In genomic region chr19:2053601-2054389, GRCh38 we compare ENCODE assay signal across 9 cellular contexts. TPM values are rescaled to one million over a fixed set of nuclear protein-coding genes. Genes with fewer than 3 reads are reported as not detected.
A peak's percentile ranks its signal among the peaks of the same experiment; 100 is the strongest.
DNase-seq lines count a peak whose midpoint lies in the region; ATAC-seq and TF ChIP-seq lines count a peak whose summit lies in the region.
"Had no signal": no experiment of that assay in that cellular context is flagged by ENCODE, and none has a peak within 500 bp of the region (broad histone marks: within the 10 kb centered on the region; RNA-seq: fewer than 3 reads in every experiment).

No MANE protein-coding gene starts in this region.

- H4K20me1 ChIP-seq in hepatocyte (ENCODE audit: insufficient read depth, poor library complexity, severe bottlenecking) = peaks cover 19% of the 10 kb centered on the region

- POLR2A ChIA-PET in activated CD8-positive, alpha-beta T cell treated with anti-CD3 and anti-CD28 coated beads for 36 hours (lab: Charles Lee) = interaction anchor here (1.0 to 3.3 kb wide), 4 partner anchors 12 to 37 kb away, joined by 4 to 58 read pairs (median 4); no protein-coding TSS in a partner anchor

- H3K9me2 ChIP-seq in hepatocyte (replicated peaks; ENCODE audit: insufficient read depth) = no peaks in the 10 kb centered on the region

- H3K36me3 Mint-ChIP-seq in activated CD8-positive, alpha-beta T cell treated with anti-CD3 and anti-CD28 coated beads for 36 hours (ENCODE audit: low read depth) = peaks cover 10% of the 10 kb centered on the region
- peaks cover 7 to 17% of the 10 kb centered on the region in 2 donors for H3K36me3 Mint-ChIP-seq in stimulated activated naive B cell treated with anti-CD40 and anti-IgM and Interleukin-4, amounts not matched to agents 10 μg/mL and 1 μg/mL and 100 μg/mL, for 72 hours

- peaks cover 58% of the 10 kb centered on the region for H3K4me1 Mint-ChIP-seq in activated CD8-positive, alpha-beta T cell treated with anti-CD3 and anti-CD28 coated beads for 36 hours (ENCODE audit: low read depth)
- H3K4me1 Mint-ChIP-seq in stimulated activated naive B cell treated with anti-CD40 and anti-IgM and Interleukin-4, amounts not matched to agents 10 μg/mL and 1 μg/mL and 100 μg/mL, for 72 hours = peaks cover 40 to 81% of the 10 kb centered on the region in 2 donors

- no peaks in the 10 kb centered on the region for H3K9me3 Mint-ChIP-seq in activated CD8-positive, alpha-beta T cell treated with anti-CD3 and anti-CD28 coated beads for 36 hours
- no peaks in the 10 kb centered on the region for H3K9me3 Mint-ChIP-seq in stimulated activated naive B cell treated with anti-CD40 and anti-IgM and Interleukin-4, amounts not matched to agents 10 μg/mL and 1 μg/mL and 100 μg/mL, for 72 hours

- no peak overlapping the region for H3K27ac ChIP-seq in hepatocyte

- CTCF ChIA-PET in activated CD8-positive, alpha-beta T cell treated with anti-CD3 and anti-CD28 coated beads for 36 hours (lab: Charles Lee) = interaction anchor here (3.1 kb wide), 1 partner anchor 16 kb away, joined by 18 read pairs; no protein-coding TSS in a partner anchor

- H3K27me3 ChIP-seq in hepatocyte = no peaks in the 10 kb centered on the region

- H3K4me3 ChIP-seq in hepatocyte = no peak overlapping the region

- WGBS in hepatocyte (ENCODE audit: low lambda C conversion rate, missing lambda C conversion rate) = 89% methylated on average over 24 of the region's 24 CpGs

- peaks cover 27% of the 10 kb centered on the region for H3K4me1 ChIP-seq in hepatocyte (ENCODE audit: insufficient read depth)

- ATAC-seq in activated CD8-positive, alpha-beta T cell treated with anti-CD3 and anti-CD28 coated beads for 36 hours = no peak
- no peak for ATAC-seq in stimulated activated naive B cell treated with anti-CD40 and anti-IgM and Interleukin-4, amounts not matched to agents 10 μg/mL and 1 μg/mL and 100 μg/mL, for 72 hours (replicated peaks)
- ATAC-seq in HG02884 (IDR thresholded peaks at IDR 0.05; ENCODE audit: unreplicated experiment) (no peak), GM21786 (IDR thresholded peaks at IDR 0.05; ENCODE audit: unreplicated experiment) (no peak)

- TF ChIP-seq CTCF in activated CD8-positive, alpha-beta T cell treated with anti-CD3 and anti-CD28 coated beads for 36 hours (IDR thresholded peaks at IDR 0.05) = no peak
- TF ChIP-seq CTCF in hepatocyte (IDR thresholded peaks at IDR 0.05; ENCODE audit: poor library complexity) = no peak

- H3K27me3 Mint-ChIP-seq in activated CD8-positive, alpha-beta T cell treated with anti-CD3 and anti-CD28 coated beads for 36 hours = no peaks in the 10 kb centered on the region
- no peaks in the 10 kb centered on the region for H3K27me3 Mint-ChIP-seq in stimulated activated naive B cell treated with anti-CD40 and anti-IgM and Interleukin-4, amounts not matched to agents 10 μg/mL and 1 μg/mL and 100 μg/mL, for 72 hours

- H3K4me2 ChIP-seq in hepatocyte = no peak overlapping the region

- peak overlapping the region; percentile 96 for H3K27ac Mint-ChIP-seq in activated CD8-positive, alpha-beta T cell treated with anti-CD3 and anti-CD28 coated beads for 36 hours
- peak overlapping the region; percentile 88 for H3K27ac Mint-ChIP-seq in stimulated activated naive B cell treated with anti-CD40 and anti-IgM and Interleukin-4, amounts not matched to agents 10 μg/mL and 1 μg/mL and 100 μg/mL, for 72 hours

- no peaks in the 10 kb centered on the region for H3K36me3 ChIP-seq in hepatocyte (replicated peaks; ENCODE audit: insufficient read depth, low read depth)

- H3K4me3 Mint-ChIP-seq in activated CD8-positive, alpha-beta T cell treated with anti-CD3 and anti-CD28 coated beads for 36 hours = no peak overlapping the region
- no peak overlapping the region for H3K4me3 Mint-ChIP-seq in stimulated activated naive B cell treated with anti-CD40 and anti-IgM and Interleukin-4, amounts not matched to agents 10 μg/mL and 1 μg/mL and 100 μg/mL, for 72 hours

- H2AFZ ChIP-seq in hepatocyte = no peak overlapping the region

- peaks cover 20% of the 10 kb centered on the region for H3K79me2 ChIP-seq in hepatocyte

- intact Hi-C loops in activated CD8-positive, alpha-beta T cell treated with anti-CD3 and anti-CD28 coated beads for 36 hours (cut with micrococcal nuclease) = loop anchor here (5.0 kb wide), 1 partner anchor 34 kb away; no protein-coding TSS in a partner anchor

- H3K9me3 ChIP-seq in hepatocyte (ENCODE audit: low read depth) = no peaks in the 10 kb centered on the region

- DNase-seq in HCEC 1CT (peak; percentile 77), hepatocyte (ENCODE audit: low spot score) (peak; percentile 7), NOMO-1 treated with DMSO at 0.1 percent for 48 hours (lab: John Stamatoyannopoulos, UW; ENCODE audit: unreplicated experiment) (no peak)
- DNase-seq in activated CD8-positive, alpha-beta T cell treated with anti-CD3 and anti-CD28 coated beads for 36 hours = no peak
- DNase-seq in stimulated activated naive B cell treated with anti-CD40 and anti-IgM and Interleukin-4, amounts not matched to agents 10 μg/mL and 1 μg/mL and 100 μg/mL, for 72 hours = no peak
- DNase-seq: NCI-H1105; stimulated activated CD4-positive, alpha-beta T cell treated with anti-CD3 and anti-CD28 coated beads, Interleukin-1b, Interleukin-23, amount 100 ng/mL, for 48 hours had no signal

RNA-seq across cellular contexts. Expression of gene MKNK2, which starts 2.8 kb away (rescaled TPM):
- 100 to 1,000 TPM; 323 to 327 TPM for total RNA-seq in activated CD8-positive, alpha-beta T cell treated with anti-CD3 and anti-CD28 coated beads for 36 hours
- 90.4 and 98.2 TPM in 2 replicates for total RNA-seq in hepatocyte
- 126 and 136 TPM in 2 replicates for polyA plus RNA-seq in hepatocyte

RNA-seq across cellular contexts. Expression of gene BTBD2, which starts 38.3 kb away (rescaled TPM):
- 10 to 100 TPM; 36.5 to 44.6 TPM for total RNA-seq in activated CD8-positive, alpha-beta T cell treated with anti-CD3 and anti-CD28 coated beads for 36 hours
- 56.4 and 62.1 TPM in 2 replicates for total RNA-seq in hepatocyte
- 71.1 and 76.0 TPM in 2 replicates for polyA plus RNA-seq in hepatocyte

RNA-seq across cellular contexts. Expression of gene MOB3A, which starts 42.3 kb away (rescaled TPM):
- total RNA-seq in activated CD8-positive, alpha-beta T cell treated with anti-CD3 and anti-CD28 coated beads for 36 hours = 100 to 1,000 TPM; 175 to 185 TPM
- 13.5 and 15.7 TPM in 2 replicates for total RNA-seq in hepatocyte
- polyA plus RNA-seq in hepatocyte = 25.1 and 27.7 TPM in 2 replicates

RNA-seq across cellular contexts. Expression of gene IZUMO4, which starts 42.9 kb away (rescaled TPM):
- total RNA-seq in activated CD8-positive, alpha-beta T cell treated with anti-CD3 and anti-CD28 coated beads for 36 hours = 10 to 100 TPM; 22.6 to 23.0 TPM
- 0.44 and 1.4 TPM in 2 replicates for total RNA-seq in hepatocyte
- polyA plus RNA-seq in hepatocyte = 2.8 and 4.0 TPM in 2 replicates

Comparison
In these comparisons a context has a peak if more than half of its experiments do, and no peak if none do; other contexts are left out.
1. DNase-seq: peak in HCEC 1CT (single experiment) and hepatocyte (single experiment); none in activated CD8-positive, alpha-beta T cell treated with anti-CD3 and anti-CD28 coated beads for 36 hours (single experiment), stimulated activated naive B cell treated with anti-CD40 and anti-IgM and Interleukin-4, amounts not matched to agents 10 μg/mL and 1 μg/mL and 100 μg/mL, for 72 hours (single experiment) and NOMO-1 treated with DMSO at 0.1 percent for 48 hours (single experiment).
2. RNA of gene MOB3A, which starts 42.3 kb away (total RNA-seq): 175 to 185 TPM in activated CD8-positive, alpha-beta T cell treated with anti-CD3 and anti-CD28 coated beads for 36 hours; 13.5 to 15.7 TPM in hepatocyte; every median in the first group is over 10 times any median in the second.